ENCODE assay signal across 1 cellular context in genomic region chr1:20725189-20726106, GRCh38.
TF ChIP-seq lines count a peak whose summit lies in the region.

No MANE protein-coding gene starts in this region.

TF ChIP-seq in HepG2, 621 proteins besides CTCF, POLR2A, EP300 and RAD21 (continued from another document):
- TF ChIP-seq ZNF776 (CRISPR knock-in tag; IDR thresholded peaks at IDR 0.05) (no peak), RFX3 (CRISPR knock-in tag; IDR thresholded peaks at IDR 0.05) (no peak), ZNF883 (CRISPR knock-in tag; IDR thresholded peaks at IDR 0.05; ENCODE audit: not compliant biosample characterization) (no peak), ZBTB33 (CRISPR knock-in tag; IDR thresholded peaks at IDR 0.05) (peak; percentile 82; the same call in 1 of the 2 replicates), ZBTB42 (CRISPR knock-in tag; IDR thresholded peaks at IDR 0.05) (no peak), MNT (IDR thresholded peaks at IDR 0.05) (peak; percentile 98), FUBP1 (CRISPR knock-in tag; IDR thresholded peaks at IDR 0.05; ENCODE audit: borderline replicate concordance) (no peak), PCBP2 (optimal IDR thresholded peaks at IDR 0.05; ENCODE audit: low read depth, low read length, poor library complexity, severe bottlenecking) (no peak), ZNF687 (CRISPR knock-in tag; IDR thresholded peaks at IDR 0.05) (peak; percentile 9; the same call in 1 of the 2 replicates), ZNF17 (CRISPR knock-in tag; IDR thresholded peaks at IDR 0.05) (no peak), KDM2A (CRISPR knock-in tag; IDR thresholded peaks at IDR 0.05; ENCODE audit: borderline replicate concordance, low read depth) (no peak)
